Comparison of ENCODE assay signal across 9 cellular contexts in the genomic region with DNA sequence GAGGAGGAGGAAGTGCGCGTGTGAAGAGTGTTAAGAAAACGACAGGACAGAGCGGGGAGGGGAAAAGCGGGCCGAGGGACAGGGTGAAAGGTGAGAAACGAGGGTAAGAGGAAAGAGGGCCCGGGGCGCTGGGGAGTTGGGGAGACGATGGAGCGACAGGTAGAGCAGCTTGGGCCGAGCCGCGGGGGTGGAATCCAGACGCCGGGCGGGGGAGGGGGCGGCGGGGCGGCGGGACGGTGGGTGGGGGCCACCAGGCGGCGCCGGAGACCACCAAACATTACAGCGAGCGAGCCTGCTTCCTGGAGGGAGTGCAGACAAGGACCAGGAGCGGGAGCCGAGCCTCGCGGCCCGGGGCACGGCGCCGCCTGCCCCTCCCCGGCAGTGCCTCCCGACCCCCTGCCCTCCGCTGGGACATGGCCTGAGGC. TPM values are rescaled to one million over a fixed set of nuclear protein-coding genes. Genes with fewer than 3 reads are reported as not detected.
DNase-seq lines count a peak whose midpoint lies in the region; ATAC-seq and TF ChIP-seq lines count a peak whose summit lies in the region.
"Not testable (repeated sequence)": the region's sequence is repeated elsewhere in the genome, so short reads cannot be mapped to it uniquely, and the experiment has no call there.
"Had no signal": no experiment of that assay in that cellular context is flagged by ENCODE, and none has a peak within 500 bp of the region (broad histone marks: within the 10 kb centered on the region; RNA-seq: fewer than 3 reads in every experiment).

No MANE protein-coding gene starts in this region.

- H3K36me3 Mint-ChIP-seq in activated B cell treated with CpG ODN at 0.5 μM for 24 hours (ENCODE audit: low read depth); osteocyte (ENCODE audit: unreplicated experiment): not testable (repeated sequence)

- not testable (repeated sequence) for TF ChIP-seq CTCF in HEK293 (tag by site-specific recombination; IDR thresholded peaks at IDR 0.05); activated B cell treated with CpG ODN at 0.5 μM for 24 hours (IDR thresholded peaks at IDR 0.05)
- TF ChIP-seq CTCF in body of pancreas (IDR thresholded peaks at IDR 0.05) (peak in 1 of 7 experiments; percentile 12), left ventricle myocardium inferior (IDR thresholded peaks at IDR 0.05; ENCODE audit: borderline replicate concordance) (peak; percentile 41), osteocyte (IDR thresholded peaks at IDR 0.05) (peak; percentile 47)

- H3K36me3 ChIP-seq in HEK293 (ENCODE audit: control insufficient read depth in 2 of 2, insufficient read depth in 1 of 2, low read length in 2 of 2); body of pancreas (replicated peaks in 1 of 2; ENCODE audit: insufficient read depth in 1 of 2, low read depth in 2 of 2); left ventricle myocardium inferior; urinary bladder (ENCODE audit: insufficient read depth): not testable (repeated sequence)

- peaks cover 16% of the 10 kb centered on the region for H3K4me1 Mint-ChIP-seq in activated B cell treated with CpG ODN at 0.5 μM for 24 hours
- peaks cover 27% of the 10 kb centered on the region for H3K4me1 Mint-ChIP-seq in osteocyte (ENCODE audit: unreplicated experiment)

- not testable (repeated sequence) for H3K27me3 Mint-ChIP-seq in activated B cell treated with CpG ODN at 0.5 μM for 24 hours; osteocyte (ENCODE audit: unreplicated experiment)

- H3K9me3 Mint-ChIP-seq in activated B cell treated with CpG ODN at 0.5 μM for 24 hours; osteocyte (ENCODE audit: unreplicated experiment): not testable (repeated sequence)

- H3K4me3 Mint-ChIP-seq in activated B cell treated with CpG ODN at 0.5 μM for 24 hours (peak overlapping the region; percentile 88), osteocyte (ENCODE audit: unreplicated experiment) (peak overlapping the region; percentile 91)

- H3K27ac Mint-ChIP-seq in activated B cell treated with CpG ODN at 0.5 μM for 24 hours (peak overlapping the region; percentile 76), osteocyte (ENCODE audit: unreplicated experiment) (peak overlapping the region; percentile 94)

- DNase-seq in activated B cell treated with CpG ODN at 0.5 μM for 24 hours (peak; percentile 29), body of pancreas (peak in 2 of 4 donors; percentile 26 to 39), left ventricle myocardium inferior (peak; percentile 20)
- DNase-seq in osteocyte (ENCODE audit: extremely low spot score, unreplicated experiment), result not testable (repeated sequence)

- intact Hi-C loops in activated B cell treated with CpG ODN at 0.5 μM for 24 hours (cut with micrococcal nuclease), result loop anchor here (1.0 to 10.0 kb wide), 4 partner anchors 222 to 1801 kb away; a partner anchor contains a TSS
- intact Hi-C loops in body of pancreas (cut with DNase I); left ventricle myocardium inferior (cut with micrococcal nuclease): not testable (repeated sequence)

- H3K27me3 ChIP-seq in body of pancreas; left ventricle myocardium inferior (ENCODE audit: low read depth): not testable (repeated sequence)

- CTCF ChIA-PET in HEK293 (lab: Yijun Ruan, JAX); activated B cell treated with CpG ODN at 0.5 μM for 24 hours (lab: Charles Lee): not testable (repeated sequence)

- WGBS in body of pancreas, 2 donors, result 1% methylated on average over 11 of the region's 38 CpGs; no CpG with 5 or more reads in 1 of the 2 donors
- 1% methylated on average over 24 of the region's 38 CpGs for WGBS in urinary bladder

- H3K4me3 ChIP-seq in HEK293 (ENCODE audit: low read depth, low read length) (peak overlapping the region; percentile 53), left ventricle myocardium inferior (peak overlapping the region; percentile 68), urinary bladder (ENCODE audit: low read depth, low read length) (peak overlapping the region; percentile 46)
- not testable (repeated sequence) for H3K4me3 ChIP-seq in body of pancreas

- H3K9me3 ChIP-seq in HEK293 (ENCODE audit: control insufficient read depth, insufficient read depth, low read depth, low read length); body of pancreas; left ventricle myocardium inferior (replicated peaks): not testable (repeated sequence)

- not testable (repeated sequence) for H3K27ac ChIP-seq in HEK293 (ENCODE audit: extremely low read depth, low read depth, low read length); urinary bladder (ENCODE audit: low read depth)
- peak overlapping the region; percentile 84 to 90 (median 86) for H3K27ac ChIP-seq in body of pancreas
- H3K27ac ChIP-seq in left ventricle myocardium inferior (replicated peaks), result peak overlapping the region; percentile 91

- H3K4me1 ChIP-seq in HEK293 (ENCODE audit: control insufficient read depth, insufficient read depth, low read length); body of pancreas; urinary bladder (ENCODE audit: insufficient read depth): not testable (repeated sequence)
- H3K4me1 ChIP-seq in left ventricle myocardium inferior, result peaks cover 20% of the 10 kb centered on the region

- POLR2A ChIA-PET in HEK293 (lab: Yijun Ruan, JAX); activated B cell treated with CpG ODN at 0.5 μM for 24 hours (lab: Charles Lee): not testable (repeated sequence)

- not testable (repeated sequence) for TF ChIP-seq POLR2A in body of pancreas (IDR thresholded peaks at IDR 0.05)

- peak; percentile 20 for ATAC-seq in GM18502 (IDR thresholded peaks at IDR 0.05; ENCODE audit: poor library complexity, unreplicated experiment)
- peak; percentile 3 for ATAC-seq in HG03571 (IDR thresholded peaks at IDR 0.05; ENCODE audit: unreplicated experiment)
- ATAC-seq in activated B cell treated with CpG ODN at 0.5 μM for 24 hours (ENCODE audit: low read depth), result peak; percentile 19
- peak; percentile 47 for ATAC-seq in body of pancreas

TF ChIP-seq in HEK293, 187 proteins besides CTCF, POLR2A, EP300 and RAD21:
- TF ChIP-seq SCRT2 (tag by site-specific recombination; IDR thresholded peaks at IDR 0.05), result 0 out of 2 replicates have a peak, but pooled peaks have one; percentile 46
- TF ChIP-seq, protein P1, sequence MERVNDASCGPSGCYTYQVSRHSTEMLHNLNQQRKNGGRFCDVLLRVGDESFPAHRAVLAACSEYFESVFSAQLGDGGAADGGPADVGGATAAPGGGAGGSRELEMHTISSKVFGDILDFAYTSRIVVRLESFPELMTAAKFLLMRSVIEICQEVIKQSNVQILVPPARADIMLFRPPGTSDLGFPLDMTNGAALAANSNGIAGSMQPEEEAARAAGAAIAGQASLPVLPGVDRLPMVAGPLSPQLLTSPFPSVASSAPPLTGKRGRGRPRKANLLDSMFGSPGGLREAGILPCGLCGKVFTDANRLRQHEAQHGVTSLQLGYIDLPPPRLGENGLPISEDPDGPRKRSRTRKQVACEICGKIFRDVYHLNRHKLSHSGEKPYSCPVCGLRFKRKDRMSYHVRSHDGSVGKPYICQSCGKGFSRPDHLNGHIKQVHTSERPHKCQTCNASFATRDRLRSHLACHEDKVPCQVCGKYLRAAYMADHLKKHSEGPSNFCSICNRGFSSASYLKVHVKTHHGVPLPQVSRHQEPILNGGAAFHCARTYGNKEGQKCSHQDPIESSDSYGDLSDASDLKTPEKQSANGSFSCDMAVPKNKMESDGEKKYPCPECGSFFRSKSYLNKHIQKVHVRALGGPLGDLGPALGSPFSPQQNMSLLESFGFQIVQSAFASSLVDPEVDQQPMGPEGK (tag by site-specific recombination; IDR thresholded peaks at IDR 0.05), result peak; percentile 49
- TF ChIP-seq, protein P2, sequence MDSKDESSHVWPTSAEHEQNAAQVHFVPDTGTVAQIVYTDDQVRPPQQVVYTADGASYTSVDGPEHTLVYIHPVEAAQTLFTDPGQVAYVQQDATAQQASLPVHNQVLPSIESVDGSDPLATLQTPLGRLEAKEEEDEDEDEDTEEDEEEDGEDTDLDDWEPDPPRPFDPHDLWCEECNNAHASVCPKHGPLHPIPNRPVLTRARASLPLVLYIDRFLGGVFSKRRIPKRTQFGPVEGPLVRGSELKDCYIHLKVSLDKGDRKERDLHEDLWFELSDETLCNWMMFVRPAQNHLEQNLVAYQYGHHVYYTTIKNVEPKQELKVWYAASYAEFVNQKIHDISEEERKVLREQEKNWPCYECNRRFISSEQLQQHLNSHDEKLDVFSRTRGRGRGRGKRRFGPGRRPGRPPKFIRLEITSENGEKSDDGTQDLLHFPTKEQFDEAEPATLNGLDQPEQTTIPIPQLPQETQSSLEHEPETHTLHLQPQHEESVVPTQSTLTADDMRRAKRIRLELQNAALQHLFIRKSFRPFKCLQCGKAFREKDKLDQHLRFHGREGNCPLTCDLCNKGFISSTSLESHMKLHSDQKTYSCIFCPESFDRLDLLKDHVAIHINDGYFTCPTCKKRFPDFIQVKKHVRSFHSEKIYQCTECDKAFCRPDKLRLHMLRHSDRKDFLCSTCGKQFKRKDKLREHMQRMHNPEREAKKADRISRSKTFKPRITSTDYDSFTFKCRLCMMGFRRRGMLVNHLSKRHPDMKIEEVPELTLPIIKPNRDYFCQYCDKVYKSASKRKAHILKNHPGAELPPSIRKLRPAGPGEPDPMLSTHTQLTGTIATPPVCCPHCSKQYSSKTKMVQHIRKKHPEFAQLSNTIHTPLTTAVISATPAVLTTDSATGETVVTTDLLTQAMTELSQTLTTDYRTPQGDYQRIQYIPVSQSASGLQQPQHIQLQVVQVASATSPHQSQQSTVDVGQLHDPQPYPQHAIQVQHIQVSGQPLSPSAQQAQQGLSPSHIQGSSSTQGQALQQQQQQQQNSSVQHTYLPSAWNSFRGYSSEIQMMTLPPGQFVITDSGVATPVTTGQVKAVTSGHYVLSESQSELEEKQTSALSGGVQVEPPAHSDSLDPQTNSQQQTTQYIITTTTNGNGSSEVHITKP (tag by site-specific recombination; IDR thresholded peaks at IDR 0.05), result peak; percentile 40; the same call in 1 of the 2 replicates
- 0 out of 2 replicates have a peak, but pooled peaks have one; percentile 13 for TF ChIP-seq SP2 (tag by site-specific recombination; IDR thresholded peaks at IDR 0.05)
- peak; percentile 40; the same call in 1 of the 2 replicates for TF ChIP-seq EGR2 (tag by site-specific recombination; IDR thresholded peaks at IDR 0.05; ENCODE audit: low read depth)

RNA-seq across cellular contexts. Expression of a gene that starts 0.9 kb away (rescaled TPM):
- total RNA-seq in activated B cell treated with CpG ODN at 0.5 μM for 24 hours (0.44 and 0.58 TPM in 2 replicates), body of pancreas (1 to 10 TPM in 1 of 2 donors, not detected in 1; 1.6 TPM), left ventricle myocardium inferior (not detected), osteocyte (0.76 and 0.89 TPM in 2 replicates), urinary bladder (not detected)
- 0.47 TPM for polyA plus RNA-seq in urinary bladder
- total RNA-seq: HT1080 had no signal
